Comparison of ENCODE assay signal across 29 cellular contexts in genomic region chr12:81303935-81304334, GRCh38.
"Had no signal": no experiment of that assay in that cellular context is flagged by ENCODE, and none has a peak within 500 bp of the region (broad histone marks: within the 10 kb centered on the region; RNA-seq: fewer than 3 reads in every experiment).

No MANE protein-coding gene starts in this region.

- H3K9ac ChIP-seq: neural progenitor cell, parathyroid adenoma had no signal

- H3K27me3 Mint-ChIP-seq: naive thymus-derived CD8-positive, alpha-beta T cell; progenitor cell of endocrine pancreas; stimulated activated memory B cell treated with anti-CD40 and anti-IgM and Interleukin-4, amounts not matched to agents 10 μg/mL and 1 μg/mL and 100 μg/mL, for 72 hours; stimulated activated naive CD8-positive, alpha-beta T cell treated with anti-CD3 and anti-CD28 coated beads, Interleukin-15, amount 100 ng/mL, for 72 hours; type B pancreatic cell had no signal

- DNase-seq: hypothalamus; immature natural killer cell; kidney; left colon; left lung; lower lobe of right lung; mammary epithelial cell; mesenchymal stem cell; naive thymus-derived CD8-positive, alpha-beta T cell; occipital lobe; right lobe of liver; stimulated activated CD4-positive, alpha-beta T cell treated with anti-CD3 and anti-CD28 coated beads, Interleukin-1b, Interleukin-23, amount 100 ng/mL, for 48 hours; stimulated activated CD4-positive, alpha-beta T cell treated with anti-CD3 and anti-CD28 coated beads, Interleukin-2, amount 100 ng/mL, for 48 hours; stimulated activated CD4-positive, alpha-beta T cell treated with anti-CD3 and anti-CD28 coated beads, Interleukin-4, amount 100 ng/mL, for 4 hours; stimulated activated CD8-positive, alpha-beta memory T cell treated with anti-CD3 and anti-CD28 coated beads, Interleukin-4, amount 100 ng/mL, for 48 hours; stimulated activated naive CD4-positive, alpha-beta T cell treated with Interleukin-2 at 50 U/mL for 16 hours; stimulated activated naive CD8-positive, alpha-beta T cell treated with anti-CD3 and anti-CD28 coated beads, Interleukin-15, amount 100 ng/mL, for 72 hours; substantia nigra; uterus had no signal

- H3K9me3 ChIP-seq: left lung, lower lobe of right lung, neutrophil, right atrium auricular region, right lobe of liver, tibial nerve, uterus had no signal

- H3K27ac ChIP-seq: left lung, lower lobe of right lung, neural progenitor cell, neutrophil, parathyroid adenoma, right atrium auricular region, right lobe of liver, tibial nerve, uterus had no signal

- H3K36me3 ChIP-seq: left lung, lower lobe of right lung, neural progenitor cell, neutrophil, right atrium auricular region, right lobe of liver, tibial nerve, uterus had no signal

- H3K4me1 Mint-ChIP-seq: immature natural killer cell; naive thymus-derived CD8-positive, alpha-beta T cell; nephron; neural progenitor cell; stimulated activated memory B cell treated with anti-CD40 and anti-IgM and Interleukin-4, amounts not matched to agents 10 μg/mL and 1 μg/mL and 100 μg/mL, for 72 hours; stimulated activated naive CD8-positive, alpha-beta T cell treated with anti-CD3 and anti-CD28 coated beads, Interleukin-15, amount 100 ng/mL, for 72 hours had no signal

- ATAC-seq: left colon; left lung; lower lobe of right lung; naive thymus-derived CD8-positive, alpha-beta T cell; right lobe of liver; stimulated activated memory B cell treated with anti-CD40 and anti-IgM and Interleukin-4, amounts not matched to agents 10 μg/mL and 1 μg/mL and 100 μg/mL, for 72 hours; stimulated activated naive CD8-positive, alpha-beta T cell treated with anti-CD3 and anti-CD28 coated beads, Interleukin-15, amount 100 ng/mL, for 72 hours had no signal

- H3K4me3 ChIP-seq: left lung, lower lobe of right lung, neural progenitor cell, right atrium auricular region, right lobe of liver, smooth muscle cell, tibial nerve, uterus had no signal

- H3K4me3 Mint-ChIP-seq: immature natural killer cell; naive thymus-derived CD8-positive, alpha-beta T cell; nephron; neural progenitor cell; stimulated activated memory B cell treated with anti-CD40 and anti-IgM and Interleukin-4, amounts not matched to agents 10 μg/mL and 1 μg/mL and 100 μg/mL, for 72 hours; stimulated activated naive CD8-positive, alpha-beta T cell treated with anti-CD3 and anti-CD28 coated beads, Interleukin-15, amount 100 ng/mL, for 72 hours; type B pancreatic cell had no signal

- H3K27ac Mint-ChIP-seq: immature natural killer cell; naive thymus-derived CD8-positive, alpha-beta T cell; nephron; neural progenitor cell; progenitor cell of endocrine pancreas; stimulated activated memory B cell treated with anti-CD40 and anti-IgM and Interleukin-4, amounts not matched to agents 10 μg/mL and 1 μg/mL and 100 μg/mL, for 72 hours; stimulated activated naive CD8-positive, alpha-beta T cell treated with anti-CD3 and anti-CD28 coated beads, Interleukin-15, amount 100 ng/mL, for 72 hours; type B pancreatic cell had no signal

- H3K36me3 Mint-ChIP-seq: immature natural killer cell; naive thymus-derived CD8-positive, alpha-beta T cell; neural progenitor cell; stimulated activated memory B cell treated with anti-CD40 and anti-IgM and Interleukin-4, amounts not matched to agents 10 μg/mL and 1 μg/mL and 100 μg/mL, for 72 hours; type B pancreatic cell had no signal

- H3K9me3 Mint-ChIP-seq: nephron, neural progenitor cell, type B pancreatic cell had no signal
